Comparison of ENCODE assay signal across 21 cellular contexts in the genomic region with DNA sequence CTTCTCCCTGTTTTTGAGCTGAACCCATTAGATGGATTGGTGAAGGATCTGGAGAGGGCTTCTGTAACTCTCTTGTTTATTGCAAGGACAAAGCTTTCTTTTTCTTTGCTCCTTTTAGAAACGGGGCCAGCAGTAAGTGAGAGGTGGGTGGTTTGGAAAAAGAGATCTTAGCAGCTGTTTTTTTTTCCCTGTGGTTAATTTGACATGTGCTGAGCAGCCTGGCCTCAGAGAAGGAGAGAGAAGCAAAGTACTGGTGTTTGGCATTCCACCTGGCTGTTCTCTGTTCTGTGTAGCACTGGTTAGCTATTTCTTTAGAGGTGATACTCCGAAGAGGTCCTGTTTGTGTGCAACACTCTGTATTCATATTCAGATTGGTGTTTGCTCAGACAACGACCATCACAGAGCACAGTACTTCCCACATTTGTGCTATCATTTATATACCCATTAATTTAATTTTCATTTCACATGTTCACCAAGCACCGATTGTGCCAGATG.
DNase-seq lines count a peak whose midpoint lies in the region; ATAC-seq, FAIRE-seq and TF ChIP-seq lines count a peak whose summit lies in the region.
"Had no signal": no experiment of that assay in that cellular context is flagged by ENCODE, and none has a peak within 500 bp of the region (broad histone marks: within the 10 kb centered on the region; RNA-seq: fewer than 3 reads in every experiment).

No MANE protein-coding gene starts in this region.

- no peak for FAIRE-seq in H54 (lab: Jason Lieb, UNC)
- FAIRE-seq: H1 had no signal

- peaks cover 54% of the 10 kb centered on the region for H3K36me3 Mint-ChIP-seq in activated CD4-positive, alpha-beta T cell treated with anti-CD3 and anti-CD28 coated beads for 36 hours (ENCODE audit: low read depth)
- H3K36me3 Mint-ChIP-seq in activated naive CD8-positive, alpha-beta T cell treated with anti-CD3 and anti-CD28 coated beads for 36 hours = peaks cover 63% of the 10 kb centered on the region
- H3K36me3 Mint-ChIP-seq in naive thymus-derived CD8-positive, alpha-beta T cell = peaks cover 15 to 96% (median 48%) of the 10 kb centered on the region in 3 donors

- H3K27ac Mint-ChIP-seq in activated CD4-positive, alpha-beta T cell treated with anti-CD3 and anti-CD28 coated beads for 36 hours = peak overlapping the region; percentile 34
- peak overlapping the region; percentile 62 for H3K27ac Mint-ChIP-seq in activated naive CD8-positive, alpha-beta T cell treated with anti-CD3 and anti-CD28 coated beads for 36 hours
- peak overlapping the region in 9 of 10 donors; percentile 31 to 91 (median 81) for H3K27ac Mint-ChIP-seq in naive thymus-derived CD8-positive, alpha-beta T cell
- H3K27ac Mint-ChIP-seq: type B pancreatic cell had no signal

- CTCF ChIA-PET in activated CD4-positive, alpha-beta T cell treated with anti-CD3 and anti-CD28 coated beads for 36 hours (lab: Charles Lee) = interaction anchor here (0.6 to 1.2 kb wide), 3 partner anchors 9 to 408 kb away, joined by 3 to 4 read pairs (median 3); no protein-coding TSS in a partner anchor

- H3K27ac ChIP-seq in KOPT-K1 (ENCODE audit: low read depth, low read length, poor library complexity, severe bottlenecking) = peak overlapping the region; percentile 26
- H3K27ac ChIP-seq: neutrophil, SJSA1 had no signal

- H3K9me3 ChIP-seq in KOPT-K1 (ENCODE audit: insufficient read depth, low read length, poor library complexity, severe bottlenecking) = peaks cover 13% of the 10 kb centered on the region
- H3K9me3 ChIP-seq: neutrophil, SJSA1 had no signal

- intact Hi-C loops in activated CD4-positive, alpha-beta T cell treated with anti-CD3 and anti-CD28 coated beads for 36 hours (cut with DNase I, micrococcal nuclease) = no loop called here

- no peak for ATAC-seq in activated CD4-positive, alpha-beta T cell treated with anti-CD3 and anti-CD28 coated beads for 36 hours
- ATAC-seq in naive thymus-derived CD8-positive, alpha-beta T cell = no peak
- ATAC-seq in HG03097 (IDR thresholded peaks at IDR 0.05; ENCODE audit: low FRiP score, unreplicated experiment) = no peak
- ATAC-seq in GM18517 (IDR thresholded peaks at IDR 0.05; ENCODE audit: unreplicated experiment) = no peak

- peaks cover 42% of the 10 kb centered on the region for H3K4me1 Mint-ChIP-seq in activated CD4-positive, alpha-beta T cell treated with anti-CD3 and anti-CD28 coated beads for 36 hours
- peaks cover 48% of the 10 kb centered on the region for H3K4me1 Mint-ChIP-seq in activated naive CD8-positive, alpha-beta T cell treated with anti-CD3 and anti-CD28 coated beads for 36 hours
- peaks cover 19 to 59% (median 48%) of the 10 kb centered on the region in 4 donors for H3K4me1 Mint-ChIP-seq in naive thymus-derived CD8-positive, alpha-beta T cell

- peaks cover 10% of the 10 kb centered on the region for H3K9me3 Mint-ChIP-seq in activated CD4-positive, alpha-beta T cell treated with anti-CD3 and anti-CD28 coated beads for 36 hours (ENCODE audit: low read depth)
- H3K9me3 Mint-ChIP-seq in activated naive CD8-positive, alpha-beta T cell treated with anti-CD3 and anti-CD28 coated beads for 36 hours = peaks cover 14% of the 10 kb centered on the region
- H3K9me3 Mint-ChIP-seq in naive thymus-derived CD8-positive, alpha-beta T cell = peaks cover 0 to 18% (median 12%) of the 10 kb centered on the region in 9 donors

- H3K36me3 ChIP-seq in KOPT-K1 (ENCODE audit: insufficient read depth, low read length) = peaks cover 27% of the 10 kb centered on the region
- H3K36me3 ChIP-seq: SJSA1 had no signal

- no peak overlapping the region for H3K4me3 Mint-ChIP-seq in activated CD4-positive, alpha-beta T cell treated with anti-CD3 and anti-CD28 coated beads for 36 hours
- H3K4me3 Mint-ChIP-seq in activated naive CD8-positive, alpha-beta T cell treated with anti-CD3 and anti-CD28 coated beads for 36 hours = peak overlapping the region; percentile 26
- H3K4me3 Mint-ChIP-seq in naive thymus-derived CD8-positive, alpha-beta T cell = no peak overlapping the region
- H3K4me3 Mint-ChIP-seq: type B pancreatic cell had no signal

- no peak for TF ChIP-seq POLR2A in H54 (IDR thresholded peaks at IDR 0.05; ENCODE audit: low read depth, low read length)

- POLR2A ChIA-PET in activated CD4-positive, alpha-beta T cell treated with anti-CD3 and anti-CD28 coated beads for 36 hours (lab: Charles Lee) = no interaction called here
- POLR2A ChIA-PET in naive thymus-derived CD8-positive, alpha-beta T cell (lab: Charles Lee) = no interaction called here

- no peaks in the 10 kb centered on the region for H3K27me3 Mint-ChIP-seq in activated CD4-positive, alpha-beta T cell treated with anti-CD3 and anti-CD28 coated beads for 36 hours
- H3K27me3 Mint-ChIP-seq in activated naive CD8-positive, alpha-beta T cell treated with anti-CD3 and anti-CD28 coated beads for 36 hours = no peaks in the 10 kb centered on the region
- no peaks in the 10 kb centered on the region for H3K27me3 Mint-ChIP-seq in naive thymus-derived CD8-positive, alpha-beta T cell
- H3K27me3 Mint-ChIP-seq: type B pancreatic cell had no signal

- no peak for DNase-seq in activated CD4-positive, alpha-beta T cell treated with anti-CD3 and anti-CD28 coated beads for 36 hours
- DNase-seq in activated CD4-positive, alpha-beta T cell treated with anti-CD3 and anti-CD28 coated beads for 48 hours = no peak
- no peak for DNase-seq in activated naive CD8-positive, alpha-beta T cell treated with anti-CD3 and anti-CD28 coated beads for 36 hours
- no peak for DNase-seq in naive thymus-derived CD8-positive, alpha-beta T cell
- DNase-seq in H54 (ENCODE audit: insufficient read length, low spot score) = no peak
- DNase-seq: activated naive CD4-positive, alpha-beta T cell; Calu3; central memory CD4-positive, alpha-beta T cell; islet precursor cell; mesenchymal stem cell; MM.1S; NCI-H226; stimulated activated CD4-positive, alpha-beta T cell treated with anti-CD3 and anti-CD28 coated beads, Interleukin-2, amount 100 ng/mL, for 24 hours; stimulated activated CD8-positive, alpha-beta memory T cell treated with anti-CD3 and anti-CD28 coated beads, Interleukin-4, amount 100 ng/mL, for 48 hours had no signal
